ENCODE assay signal across 1 cellular context in genomic region chr10:55019461-55019860, GRCh38.
TF ChIP-seq lines count a peak whose summit lies in the region.

No MANE protein-coding gene starts in this region.

TF ChIP-seq in endothelial cell of umbilical vein, 7 proteins besides CTCF, POLR2A, EP300 and RAD21 (continued from another document):
- TF ChIP-seq MYC (IDR thresholded peaks at IDR 0.05; ENCODE audit: low read depth, low read length): no peak
- no peak for TF ChIP-seq JUN (IDR thresholded peaks at IDR 0.05; ENCODE audit: borderline replicate concordance, insufficient read depth, insufficient read length, low read depth)
